ENCODE assay signal across 8 cellular contexts in genomic region chr5:171630047-171630669, GRCh38.
DNase-seq lines count a peak whose midpoint lies in the region; ATAC-seq and TF ChIP-seq lines count a peak whose summit lies in the region.

No MANE protein-coding gene starts in this region.

- no peaks in the 10 kb centered on the region for H3K9me3 ChIP-seq in neural cell (ENCODE audit: low read length)
- no peaks in the 10 kb centered on the region for H3K9me3 ChIP-seq in effector memory CD4-positive, alpha-beta T cell (ENCODE audit: control insufficient read depth, low read length)

- H3K9me2 ChIP-seq in neural cell (ENCODE audit: insufficient read depth, low read length), result no peaks in the 10 kb centered on the region

- H3K79me2 ChIP-seq in neural cell (replicated peaks; ENCODE audit: insufficient read depth, low read length), result no peaks in the 10 kb centered on the region

- H3K27ac ChIP-seq in neural cell (ENCODE audit: low read length), result no peak overlapping the region
- H3K27ac ChIP-seq in effector memory CD4-positive, alpha-beta T cell (ENCODE audit: insufficient read depth, low read length, poor library complexity, severe bottlenecking), result no peak overlapping the region

- no peaks in the 10 kb centered on the region for H3F3A ChIP-seq in neural cell (ENCODE audit: insufficient read depth, low read length, poor library complexity, severe bottlenecking)

- no peaks in the 10 kb centered on the region for H3K36me3 Mint-ChIP-seq in activated T-helper 17 cell treated with anti-CD3 and anti-CD28 coated beads, Interleukin-2, amount 50 U/mL, for 72 hours (ENCODE audit: low read depth)

- H4K20me1 ChIP-seq in neural cell (ENCODE audit: insufficient read depth), result no peaks in the 10 kb centered on the region

- H3K27ac Mint-ChIP-seq in activated T-helper 17 cell treated with anti-CD3 and anti-CD28 coated beads, Interleukin-2, amount 50 U/mL, for 72 hours, result no peak overlapping the region

- no peak overlapping the region for H3K4me2 ChIP-seq in neural cell (ENCODE audit: low read length)

- ATAC-seq in activated T-helper 17 cell treated with anti-CD3 and anti-CD28 coated beads, Interleukin-2, amount 50 U/mL, for 72 hours (replicated peaks), result no peak

- peaks cover 40% of the 10 kb centered on the region for H3K27me3 Mint-ChIP-seq in activated T-helper 17 cell treated with anti-CD3 and anti-CD28 coated beads, Interleukin-2, amount 50 U/mL, for 72 hours

- TF ChIP-seq RAD21 in neural cell (conservative IDR thresholded peaks at IDR 0.05), result no peak

- H3K4me1 ChIP-seq in effector memory CD4-positive, alpha-beta T cell (ENCODE audit: control insufficient read depth, insufficient read depth, low read length, poor library complexity, severe bottlenecking), result no peaks in the 10 kb centered on the region

- H3K36me3 ChIP-seq in neural cell (ENCODE audit: insufficient read depth, low read length), result no peaks in the 10 kb centered on the region
- no peaks in the 10 kb centered on the region for H3K36me3 ChIP-seq in effector memory CD4-positive, alpha-beta T cell (ENCODE audit: control insufficient read depth, insufficient read depth, low read length)

- H3K27me3 ChIP-seq in neural cell (ENCODE audit: insufficient read depth, low read depth, low read length), result peaks cover 52% of the 10 kb centered on the region
- no peaks in the 10 kb centered on the region for H3K27me3 ChIP-seq in effector memory CD4-positive, alpha-beta T cell (replicated peaks; ENCODE audit: control insufficient read depth, insufficient read depth, low read length, poor library complexity, severe bottlenecking)

- H3K9ac ChIP-seq in neural cell (ENCODE audit: low read length), result no peak overlapping the region

- no peak overlapping the region for H3K4me3 Mint-ChIP-seq in activated T-helper 17 cell treated with anti-CD3 and anti-CD28 coated beads, Interleukin-2, amount 50 U/mL, for 72 hours

- H2AFZ ChIP-seq in neural cell (ENCODE audit: low read depth, low read length), result no peak overlapping the region

- TF ChIP-seq EP300 in neural cell (conservative IDR thresholded peaks at IDR 0.05; ENCODE audit: poor library complexity, severe bottlenecking), result no peak

- no peaks in the 10 kb centered on the region for H3K9me3 Mint-ChIP-seq in activated T-helper 17 cell treated with anti-CD3 and anti-CD28 coated beads, Interleukin-2, amount 50 U/mL, for 72 hours

- peak; percentile 25 for DNase-seq in activated CD4-positive, alpha-beta T cell treated with anti-CD3 and anti-CD28 coated beads for 48 hours
- DNase-seq in activated CD4-positive, alpha-beta T cell treated with anti-CD3 and anti-CD28 coated beads for 1 hour, result no peak
- DNase-seq in NCI-H748 treated with DMSO at 0.1 percent for 48 hours (lab: John Stamatoyannopoulos, UW) (peak; percentile 40), epithelial cell of proximal tubule (ENCODE audit: low read depth) (no peak), medulla oblongata (ENCODE audit: extremely low spot score) (no peak)
- DNase-seq in effector memory CD4-positive, alpha-beta T cell, result no peak

- H3K4me3 ChIP-seq in epithelial cell of proximal tubule (ENCODE audit: low read depth, low read length) (no peak overlapping the region), neural cell (ENCODE audit: low read length) (peak overlapping the region; percentile 47)
- H3K4me3 ChIP-seq in effector memory CD4-positive, alpha-beta T cell (ENCODE audit: insufficient read depth, low read depth, low read length, poor library complexity, severe bottlenecking), result no peak overlapping the region

- H3K4me1 Mint-ChIP-seq in activated T-helper 17 cell treated with anti-CD3 and anti-CD28 coated beads, Interleukin-2, amount 50 U/mL, for 72 hours, result no peaks in the 10 kb centered on the region

- TF ChIP-seq CTCF in epithelial cell of proximal tubule (conservative IDR thresholded peaks at IDR 0.05; ENCODE audit: low read depth, low read length) (peak; percentile 43), neural cell (IDR thresholded peaks at IDR 0.05; ENCODE audit: poor library complexity, severe bottlenecking) (peak; percentile 37)

TF ChIP-seq in neural cell, 6 proteins besides CTCF, POLR2A, EP300 and RAD21:
- peak; percentile 27 for TF ChIP-seq SMC3 (conservative IDR thresholded peaks at IDR 0.05; ENCODE audit: poor library complexity)
- no peak for TF ChIP-seq TAF1 (IDR thresholded peaks at IDR 0.05; ENCODE audit: low read depth)

Comparison
In these comparisons a context has a peak if more than half of its experiments do, and no peak if none do; other contexts are left out.
1. DNase-seq: peak in activated CD4-positive, alpha-beta T cell treated with anti-CD3 and anti-CD28 coated beads for 48 hours (single experiment) and NCI-H748 treated with DMSO at 0.1 percent for 48 hours (single experiment); none in activated CD4-positive, alpha-beta T cell treated with anti-CD3 and anti-CD28 coated beads for 1 hour (single experiment), epithelial cell of proximal tubule (single experiment), effector memory CD4-positive, alpha-beta T cell (0 of 3) and medulla oblongata (single experiment).